ENCODE assay signal across 11 cellular contexts in genomic region chr12:39005671-39006070, GRCh38.
"Had no signal": no experiment of that assay in that cellular context is flagged by ENCODE, and none has a peak within 500 bp of the region (broad histone marks: within the 10 kb centered on the region; RNA-seq: fewer than 3 reads in every experiment).

No MANE protein-coding gene starts in this region.

- H3K9me3 Mint-ChIP-seq: GM23338, H9 had no signal

- H3K4me3 ChIP-seq: GM23248, GM23338, HAP-1 had no signal

- FAIRE-seq: H1, H54 had no signal

- DNase-seq: GM23248, GOT3, H7, H9, HCEC 1CT, HFFc6 had no signal

- H3K9me3 ChIP-seq: HAP-1 had no signal

- H3K36me3 ChIP-seq: HAP-1 had no signal

- H2AFZ ChIP-seq: GM23248 had no signal

- ATAC-seq: GM23338, HCT116 had no signal

- H3K9ac ChIP-seq: GM23248 had no signal

- H3K4me3 Mint-ChIP-seq: GM23338, H9, HFFc6 had no signal

- H3K4me2 ChIP-seq: GM23338 had no signal

- H3K27ac ChIP-seq: GM23248 had no signal

- H3K27ac Mint-ChIP-seq: GM23338, H9, HFFc6 had no signal
